In the genomic region with DNA sequence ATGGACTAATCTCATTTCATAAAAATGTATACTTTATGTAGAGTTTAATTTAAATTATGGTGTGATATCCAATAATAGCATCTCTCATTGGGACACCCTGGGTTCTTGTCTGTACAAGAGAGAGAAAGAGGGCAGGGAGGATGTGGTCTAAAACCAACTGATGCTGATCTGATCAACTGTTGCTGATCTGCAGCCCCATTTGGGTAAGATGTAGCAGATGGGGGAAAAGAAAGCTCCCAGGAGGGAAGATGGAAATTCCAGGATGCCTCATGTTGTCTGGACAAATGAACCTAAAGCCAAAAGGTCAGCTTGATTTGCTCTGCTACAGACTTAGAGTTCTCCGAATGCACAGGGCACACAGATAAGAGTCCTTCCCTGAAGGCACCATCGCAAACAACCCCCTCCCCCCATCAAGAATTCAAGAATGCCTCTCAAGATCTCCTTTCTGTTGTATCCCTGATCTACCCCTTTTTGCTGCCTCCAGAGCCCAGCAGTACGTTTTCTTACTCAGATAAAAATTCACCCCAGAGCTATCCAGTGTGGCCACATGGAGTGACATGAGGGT, we compare ENCODE assay signal across 26 cellular contexts.
A peak's percentile ranks its signal among the peaks of the same experiment; 100 is the strongest.
DNase-seq lines count a peak whose midpoint lies in the region; ATAC-seq lines count a peak whose summit lies in the region.
"Had no signal": no experiment of that assay in that cellular context is flagged by ENCODE, and none has a peak within 500 bp of the region (broad histone marks: within the 10 kb centered on the region; RNA-seq: fewer than 3 reads in every experiment).

No MANE protein-coding gene starts in this region.

- no peak overlapping the region for H3K14ac ChIP-seq in mesenchymal stem cell (ENCODE audit: low read length in 2 of 2)

- H2BK12ac ChIP-seq in mesenchymal stem cell (ENCODE audit: low read length in 2 of 2), result peak overlapping the region in 1 of 2 experiments; percentile 61

- H2AK5ac ChIP-seq in mesenchymal stem cell (ENCODE audit: low read length, severe bottlenecking), result no peak overlapping the region

- H3K4me3 ChIP-seq in Jurkat, Clone E6-1 (ENCODE audit: low read length), result no peak overlapping the region
- no peak overlapping the region for H3K4me3 ChIP-seq in mesenchymal stem cell (ENCODE audit: insufficient read depth in 1 of 2, low read depth in 1 of 2, low read length in 2 of 2)
- H3K4me3 ChIP-seq: body of pancreas, GM23338, left lung, suprapubic skin had no signal

- H3K27ac ChIP-seq in mesenchymal stem cell (ENCODE audit: low read length, poor library complexity, severe bottlenecking), result no peak overlapping the region
- H3K27ac ChIP-seq: body of pancreas, left lung, suprapubic skin had no signal

- H3K27me3 ChIP-seq in mesenchymal stem cell (ENCODE audit: control insufficient read depth in 1 of 2, insufficient read depth in 1 of 2, low read length in 2 of 2), result no peaks in the 10 kb centered on the region
- H3K27me3 ChIP-seq: body of pancreas, left lung, suprapubic skin had no signal

- no peaks in the 10 kb centered on the region for H3K36me3 ChIP-seq in mesenchymal stem cell (ENCODE audit: control insufficient read depth in 1 of 2, insufficient read depth in 2 of 2, low read depth in 1 of 2, low read length in 2 of 2)
- H3K36me3 ChIP-seq: left lung, suprapubic skin had no signal

- H3K4me2 ChIP-seq in mesenchymal stem cell (ENCODE audit: low read length, poor library complexity, severe bottlenecking), result no peak overlapping the region
- H3K4me2 ChIP-seq: GM23338 had no signal

- no peak overlapping the region for H2BK5ac ChIP-seq in mesenchymal stem cell (ENCODE audit: low read depth, low read length, poor library complexity, severe bottlenecking)

- DNase-seq in T-helper 1 cell (no peak), mesenchymal stem cell (peak; percentile 18), C1 segment of cervical spinal cord (lab: John Stamatoyannopoulos, UW) (no peak), activated T-cell treated with anti-CD3 and anti-CD28 coated beads for 4 hours (no peak)
- peak; percentile 5 for DNase-seq in Jurkat, Clone E6-1 (ENCODE audit: low read depth, low spot score)
- DNase-seq in activated T-helper 1 cell treated with anti-CD3 and anti-CD28 coated beads, Interleukin-12 subunit alpha, Interleukin-12 subunit beta, Interleukin-2, Interleukin-4 antibody, amounts not matched to agents 30 ng/mL and 10 ng/mL and 1 ng/mL, durations not matched to agents 14 hours and 24 hours and 36 hours (ENCODE audit: low spot score), result no peak
- DNase-seq: 8988T; activated CD4-positive, alpha-beta T cell treated with anti-CD3 and anti-CD28 coated beads for 1 hour; activated naive CD8-positive, alpha-beta T cell treated with anti-CD3 and anti-CD28 coated beads, Interleukin-2, amount 50 U/mL, for 24 hours; body of pancreas; CD8-positive, alpha-beta memory T cell; left lung; naive thymus-derived CD4-positive, alpha-beta T cell; NCI-H1105; NCI-H2029 treated with DMSO at 0.1 percent for 48 hours; NCI-H345; NCI-H82; SHP77 treated with DMSO at 0.1 percent for 48 hours; small intestine; stimulated activated CD4-positive, alpha-beta T cell treated with anti-CD3 and anti-CD28 coated beads, Interleukin-2, amount 100 ng/mL, for 24 hours; SW 1271 had no signal

- intact Hi-C loops in activated T-helper 1 cell treated with anti-CD3 and anti-CD28 coated beads, Interleukin-12 subunit alpha, Interleukin-12 subunit beta, Interleukin-2, Interleukin-4 antibody, amounts not matched to agents 30 ng/mL and 10 ng/mL and 1 ng/mL, durations not matched to agents 14 hours and 24 hours and 36 hours (cut with micrococcal nuclease), result no loop called here

- no peak overlapping the region for H2AFZ ChIP-seq in mesenchymal stem cell (ENCODE audit: low read depth, low read length)
- H2AFZ ChIP-seq: GM23338 had no signal

- H3K4me1 ChIP-seq in mesenchymal stem cell (ENCODE audit: control insufficient read depth, insufficient read depth, low read depth, low read length), result no peaks in the 10 kb centered on the region
- H3K4me1 ChIP-seq: body of pancreas, suprapubic skin had no signal

- H3K4ac ChIP-seq in mesenchymal stem cell (ENCODE audit: low read depth in 1 of 2, low read length in 2 of 2), result no peak overlapping the region

- H3K27ac Mint-ChIP-seq in T-helper 1 cell treated with Interleukin-12 subunit alpha and Interleukin-12 subunit beta and Interleukin-4 antibody, amounts not matched to agents 30 μg/mL and 1 μg/mL, for 36 hours, result peak overlapping the region; percentile 50
- H3K27ac Mint-ChIP-seq in activated T-helper 1 cell treated with anti-CD3 and anti-CD28 coated beads, Interleukin-12 subunit alpha, Interleukin-12 subunit beta, Interleukin-2, Interleukin-4 antibody, amounts not matched to agents 30 ng/mL and 10 ng/mL and 1 ng/mL, durations not matched to agents 14 hours and 24 hours and 36 hours, result peak overlapping the region; percentile 66
- H3K27ac Mint-ChIP-seq: activated naive CD8-positive, alpha-beta T cell treated with anti-CD3 and anti-CD28 coated beads, Interleukin-2, amount 50 U/mL, for 24 hours; GM23338; mesothelial cell of epicardium had no signal

- H4K8ac ChIP-seq in mesenchymal stem cell (ENCODE audit: low read length), result no peak overlapping the region

- no peaks in the 10 kb centered on the region for H3K9me3 ChIP-seq in mesenchymal stem cell (ENCODE audit: control insufficient read depth, low read length)
- H3K9me3 ChIP-seq: body of pancreas, left lung, suprapubic skin had no signal

- H3K9ac ChIP-seq in mesenchymal stem cell (ENCODE audit: low read length), result no peak overlapping the region

- H3K36me3 Mint-ChIP-seq in T-helper 1 cell treated with Interleukin-12 subunit alpha and Interleukin-12 subunit beta and Interleukin-4 antibody, amounts not matched to agents 30 μg/mL and 1 μg/mL, for 36 hours (ENCODE audit: low read depth), result peaks cover 12% of the 10 kb centered on the region
- peaks cover 8% of the 10 kb centered on the region for H3K36me3 Mint-ChIP-seq in activated T-helper 1 cell treated with anti-CD3 and anti-CD28 coated beads, Interleukin-12 subunit alpha, Interleukin-12 subunit beta, Interleukin-2, Interleukin-4 antibody, amounts not matched to agents 30 ng/mL and 10 ng/mL and 1 ng/mL, durations not matched to agents 14 hours and 24 hours and 36 hours (ENCODE audit: low read depth)
- H3K36me3 Mint-ChIP-seq: CD8-positive, alpha-beta memory T cell; mesothelial cell of epicardium had no signal

- H3K23ac ChIP-seq in mesenchymal stem cell (ENCODE audit: low read length in 2 of 2), result no peak overlapping the region

- peak overlapping the region in 1 of 2 experiments; percentile 64 for H3K18ac ChIP-seq in mesenchymal stem cell (ENCODE audit: low read depth in 1 of 2, low read length in 2 of 2)

- no peak overlapping the region for H2BK15ac ChIP-seq in mesenchymal stem cell (ENCODE audit: low read depth, poor library complexity, severe bottlenecking)

- peaks cover 21% of the 10 kb centered on the region for H3K9me3 Mint-ChIP-seq in T-helper 1 cell treated with Interleukin-12 subunit alpha and Interleukin-12 subunit beta and Interleukin-4 antibody, amounts not matched to agents 30 μg/mL and 1 μg/mL, for 36 hours
- peaks cover 33% of the 10 kb centered on the region for H3K9me3 Mint-ChIP-seq in activated T-helper 1 cell treated with anti-CD3 and anti-CD28 coated beads, Interleukin-12 subunit alpha, Interleukin-12 subunit beta, Interleukin-2, Interleukin-4 antibody, amounts not matched to agents 30 ng/mL and 10 ng/mL and 1 ng/mL, durations not matched to agents 14 hours and 24 hours and 36 hours
- H3K9me3 Mint-ChIP-seq: activated naive CD8-positive, alpha-beta T cell treated with anti-CD3 and anti-CD28 coated beads, Interleukin-2, amount 50 U/mL, for 24 hours; GM23338 had no signal

- no peak overlapping the region for H2BK120ac ChIP-seq in mesenchymal stem cell (ENCODE audit: low read depth, low read length)

- no peaks in the 10 kb centered on the region for H3K79me1 ChIP-seq in mesenchymal stem cell (replicated peaks; ENCODE audit: low read length, poor library complexity, severe bottlenecking)

- no peak for ATAC-seq in GM21723 (IDR thresholded peaks at IDR 0.05; ENCODE audit: unreplicated experiment)
- ATAC-seq: activated naive CD8-positive, alpha-beta T cell treated with anti-CD3 and anti-CD28 coated beads, Interleukin-2, amount 50 U/mL, for 24 hours; body of pancreas; GM23338; left lung; naive thymus-derived CD4-positive, alpha-beta T cell had no signal

- H3K4me1 Mint-ChIP-seq in T-helper 1 cell treated with Interleukin-12 subunit alpha and Interleukin-12 subunit beta and Interleukin-4 antibody, amounts not matched to agents 30 μg/mL and 1 μg/mL, for 36 hours (ENCODE audit: low read depth), result peaks cover 35% of the 10 kb centered on the region
- peaks cover 60% of the 10 kb centered on the region for H3K4me1 Mint-ChIP-seq in activated T-helper 1 cell treated with anti-CD3 and anti-CD28 coated beads, Interleukin-12 subunit alpha, Interleukin-12 subunit beta, Interleukin-2, Interleukin-4 antibody, amounts not matched to agents 30 ng/mL and 10 ng/mL and 1 ng/mL, durations not matched to agents 14 hours and 24 hours and 36 hours (ENCODE audit: low read depth)

- peak overlapping the region; percentile 19 for H3K4me3 Mint-ChIP-seq in T-helper 1 cell treated with Interleukin-12 subunit alpha and Interleukin-12 subunit beta and Interleukin-4 antibody, amounts not matched to agents 30 μg/mL and 1 μg/mL, for 36 hours
- H3K4me3 Mint-ChIP-seq in activated T-helper 1 cell treated with anti-CD3 and anti-CD28 coated beads, Interleukin-12 subunit alpha, Interleukin-12 subunit beta, Interleukin-2, Interleukin-4 antibody, amounts not matched to agents 30 ng/mL and 10 ng/mL and 1 ng/mL, durations not matched to agents 14 hours and 24 hours and 36 hours, result peak overlapping the region; percentile 50
- H3K4me3 Mint-ChIP-seq: activated naive CD8-positive, alpha-beta T cell treated with anti-CD3 and anti-CD28 coated beads, Interleukin-2, amount 50 U/mL, for 24 hours; CD8-positive, alpha-beta memory T cell; GM23338; mesothelial cell of epicardium had no signal

- no peak overlapping the region for H4K91ac ChIP-seq in mesenchymal stem cell (ENCODE audit: low read length)

- 49% methylated on average over 3 of the region's 3 CpGs for WGBS in mesenchymal stem cell

- no peaks in the 10 kb centered on the region for H3K27me3 Mint-ChIP-seq in T-helper 1 cell treated with Interleukin-12 subunit alpha and Interleukin-12 subunit beta and Interleukin-4 antibody, amounts not matched to agents 30 μg/mL and 1 μg/mL, for 36 hours (ENCODE audit: low read depth)
- H3K27me3 Mint-ChIP-seq in activated T-helper 1 cell treated with anti-CD3 and anti-CD28 coated beads, Interleukin-12 subunit alpha, Interleukin-12 subunit beta, Interleukin-2, Interleukin-4 antibody, amounts not matched to agents 30 ng/mL and 10 ng/mL and 1 ng/mL, durations not matched to agents 14 hours and 24 hours and 36 hours (ENCODE audit: insufficient read depth), result no peaks in the 10 kb centered on the region

Comparison
In these comparisons a context has a peak if more than half of its experiments do, and no peak if none do; other contexts are left out.
1. DNase-seq: peak in Jurkat, Clone E6-1 (single experiment) and mesenchymal stem cell (single experiment); none in T-helper 1 cell (0 of 5), activated T-helper 1 cell treated with anti-CD3 and anti-CD28 coated beads, Interleukin-12 subunit alpha, Interleukin-12 subunit beta, Interleukin-2, Interleukin-4 antibody, amounts not matched to agents 30 ng/mL and 10 ng/mL and 1 ng/mL, durations not matched to agents 14 hours and 24 hours and 36 hours (single experiment), C1 segment of cervical spinal cord (0 of 14) and activated T-cell treated with anti-CD3 and anti-CD28 coated beads for 4 hours (single experiment).